Comparison of ENCODE assay signal across 1 cellular context in the genomic region with DNA sequence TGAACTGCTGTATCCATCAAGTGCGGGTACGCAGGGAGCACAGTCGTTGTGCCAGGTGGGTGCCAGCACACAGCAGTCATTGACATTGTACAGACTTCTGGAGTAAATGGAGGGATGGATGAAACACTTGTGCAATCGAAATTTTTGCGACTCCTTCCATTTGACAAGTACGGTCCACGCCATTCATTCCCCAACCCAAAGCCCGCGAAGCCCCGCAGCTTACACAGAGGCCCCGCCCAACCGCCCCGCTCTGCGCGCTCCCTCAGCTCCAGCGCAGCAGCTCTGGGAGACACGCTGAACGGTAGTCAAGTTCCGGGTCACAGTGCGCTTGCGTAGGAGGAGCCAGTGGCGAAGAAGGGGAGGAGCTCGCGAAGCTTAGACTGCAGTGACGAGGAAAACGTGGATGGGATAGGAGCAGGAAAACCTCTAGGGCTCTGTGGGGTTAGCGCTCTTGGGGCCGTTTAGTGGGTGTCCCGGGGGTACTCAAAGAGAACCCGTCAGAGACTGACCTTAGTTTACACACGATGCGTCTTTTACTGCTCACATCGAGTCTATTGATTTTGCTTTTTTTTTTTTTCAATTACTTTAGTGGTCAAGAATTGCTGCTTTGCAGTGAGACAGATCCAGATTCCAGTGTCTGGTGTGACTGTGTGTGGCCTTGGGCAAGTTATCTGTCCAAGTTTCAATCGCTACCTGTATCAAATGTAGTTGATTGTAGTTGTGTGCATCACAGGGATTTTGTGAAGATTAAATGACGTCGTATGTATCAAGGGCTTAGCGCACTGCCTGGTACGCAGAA.
TF ChIP-seq lines count a peak whose summit lies in the region.

No MANE protein-coding gene starts in this region.

TF ChIP-seq in HEK293, 187 proteins besides CTCF, POLR2A, EP300 and RAD21 (continued from another document and continues in another):
- TF ChIP-seq, protein P1, sequence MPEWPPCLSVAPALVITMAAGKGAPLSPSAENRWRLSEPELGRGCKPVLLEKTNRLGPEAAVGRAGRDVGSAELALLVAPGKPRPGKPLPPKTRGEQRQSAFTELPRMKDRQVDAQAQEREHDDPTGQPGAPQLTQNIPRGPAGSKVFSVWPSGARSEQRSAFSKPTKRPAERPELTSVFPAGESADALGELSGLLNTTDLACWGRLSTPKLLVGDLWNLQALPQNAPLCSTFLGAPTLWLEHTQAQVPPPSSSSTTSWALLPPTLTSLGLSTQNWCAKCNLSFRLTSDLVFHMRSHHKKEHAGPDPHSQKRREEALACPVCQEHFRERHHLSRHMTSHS (tag by site-specific recombination; IDR thresholded peaks at IDR 0.05), result no peak
- TF ChIP-seq ZBTB7A (tag by site-specific recombination; IDR thresholded peaks at IDR 0.05; ENCODE audit: low read depth) (no peak), BCL11B (tag by site-specific recombination; IDR thresholded peaks at IDR 0.05; ENCODE audit: low read depth) (no peak), WT1 (tag by site-specific recombination; IDR thresholded peaks at IDR 0.05) (no peak), GFI1B (tag by site-specific recombination; IDR thresholded peaks at IDR 0.05) (no peak), ZNF660 (tag by site-specific recombination; IDR thresholded peaks at IDR 0.05) (no peak), ZNF658 (tag by site-specific recombination; IDR thresholded peaks at IDR 0.05) (no peak), ZNF248 (tag by site-specific recombination; IDR thresholded peaks at IDR 0.05) (no peak), KLF1 (tag by site-specific recombination; IDR thresholded peaks at IDR 0.05) (no peak; the same call in 1 of the 2 replicates), ZNF621 (tag by site-specific recombination; IDR thresholded peaks at IDR 0.05) (no peak), ZNF768 (tag by site-specific recombination; IDR thresholded peaks at IDR 0.05) (no peak), GLI2 (tag by site-specific recombination; IDR thresholded peaks at IDR 0.05; ENCODE audit: borderline replicate concordance, low read depth) (no peak), ZNF426 (tag by site-specific recombination; IDR thresholded peaks at IDR 0.05) (no peak), ZFP41 (tag by site-specific recombination; IDR thresholded peaks at IDR 0.05; ENCODE audit: borderline replicate concordance) (no peak), HOXC10 (CRISPR knock-in tag; IDR thresholded peaks at IDR 0.05) (no peak), ZNF529 (tag by site-specific recombination; IDR thresholded peaks at IDR 0.05; ENCODE audit: insufficient replicate concordance) (no peak), ZNF610 (tag by site-specific recombination; IDR thresholded peaks at IDR 0.05; ENCODE audit: borderline replicate concordance) (no peak), BCL11A (tag by site-specific recombination; IDR thresholded peaks at IDR 0.05; ENCODE audit: low read depth) (no peak), ZNF155 (tag by site-specific recombination; IDR thresholded peaks at IDR 0.05) (no peak), ZNF514 (tag by site-specific recombination; IDR thresholded peaks at IDR 0.05) (no peak), ZNF16 (tag by site-specific recombination; IDR thresholded peaks at IDR 0.05; ENCODE audit: low read depth) (no peak), GLI4 (tag by site-specific recombination; IDR thresholded peaks at IDR 0.05) (no peak), ZNF391 (tag by site-specific recombination; IDR thresholded peaks at IDR 0.05; ENCODE audit: borderline replicate concordance, low read depth) (no peak), ZSCAN16 (tag by site-specific recombination; IDR thresholded peaks at IDR 0.05) (no peak), ZNF664 (tag by site-specific recombination; IDR thresholded peaks at IDR 0.05) (no peak), ZFHX2 (tag by site-specific recombination; conservative IDR thresholded peaks at IDR 0.05) (peak; percentile 35; the same call in 1 of the 2 replicates), ZNF202 (tag by site-specific recombination; IDR thresholded peaks at IDR 0.05; ENCODE audit: borderline replicate concordance) (no peak), ZNF549 (tag by site-specific recombination; IDR thresholded peaks at IDR 0.05) (no peak), ZNF785 (tag by site-specific recombination; IDR thresholded peaks at IDR 0.05) (no peak), ZNF366 (tag by site-specific recombination; conservative IDR thresholded peaks at IDR 0.05) (peak; percentile 45; the same call in 1 of the 2 replicates), ZFP37 (tag by site-specific recombination; IDR thresholded peaks at IDR 0.05) (no peak), ZNF175 (tag by site-specific recombination; IDR thresholded peaks at IDR 0.05) (no peak), ZNF169 (tag by site-specific recombination; IDR thresholded peaks at IDR 0.05) (no peak), ZNF24 (tag by site-specific recombination; IDR thresholded peaks at IDR 0.05) (no peak), KLF7 (tag by site-specific recombination; IDR thresholded peaks at IDR 0.05; ENCODE audit: borderline replicate concordance) (no peak), HOXA7 (CRISPR knock-in tag; IDR thresholded peaks at IDR 0.05; ENCODE audit: borderline replicate concordance) (no peak), ZNF530 (tag by site-specific recombination; IDR thresholded peaks at IDR 0.05; ENCODE audit: low read depth) (no peak), ZBTB1 (tag by site-specific recombination; IDR thresholded peaks at IDR 0.05) (no peak), OSR2 (tag by site-specific recombination; IDR thresholded peaks at IDR 0.05) (peak; percentile 46; the same call in 1 of the 2 replicates)
- TF ChIP-seq, protein P2, sequence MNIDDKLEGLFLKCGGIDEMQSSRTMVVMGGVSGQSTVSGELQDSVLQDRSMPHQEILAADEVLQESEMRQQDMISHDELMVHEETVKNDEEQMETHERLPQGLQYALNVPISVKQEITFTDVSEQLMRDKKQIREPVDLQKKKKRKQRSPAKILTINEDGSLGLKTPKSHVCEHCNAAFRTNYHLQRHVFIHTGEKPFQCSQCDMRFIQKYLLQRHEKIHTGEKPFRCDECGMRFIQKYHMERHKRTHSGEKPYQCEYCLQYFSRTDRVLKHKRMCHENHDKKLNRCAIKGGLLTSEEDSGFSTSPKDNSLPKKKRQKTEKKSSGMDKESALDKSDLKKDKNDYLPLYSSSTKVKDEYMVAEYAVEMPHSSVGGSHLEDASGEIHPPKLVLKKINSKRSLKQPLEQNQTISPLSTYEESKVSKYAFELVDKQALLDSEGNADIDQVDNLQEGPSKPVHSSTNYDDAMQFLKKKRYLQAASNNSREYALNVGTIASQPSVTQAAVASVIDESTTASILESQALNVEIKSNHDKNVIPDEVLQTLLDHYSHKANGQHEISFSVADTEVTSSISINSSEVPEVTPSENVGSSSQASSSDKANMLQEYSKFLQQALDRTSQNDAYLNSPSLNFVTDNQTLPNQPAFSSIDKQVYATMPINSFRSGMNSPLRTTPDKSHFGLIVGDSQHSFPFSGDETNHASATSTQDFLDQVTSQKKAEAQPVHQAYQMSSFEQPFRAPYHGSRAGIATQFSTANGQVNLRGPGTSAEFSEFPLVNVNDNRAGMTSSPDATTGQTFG (tag by site-specific recombination; IDR thresholded peaks at IDR 0.05; ENCODE audit: borderline replicate concordance), result no peak
- TF ChIP-seq, protein P3, sequence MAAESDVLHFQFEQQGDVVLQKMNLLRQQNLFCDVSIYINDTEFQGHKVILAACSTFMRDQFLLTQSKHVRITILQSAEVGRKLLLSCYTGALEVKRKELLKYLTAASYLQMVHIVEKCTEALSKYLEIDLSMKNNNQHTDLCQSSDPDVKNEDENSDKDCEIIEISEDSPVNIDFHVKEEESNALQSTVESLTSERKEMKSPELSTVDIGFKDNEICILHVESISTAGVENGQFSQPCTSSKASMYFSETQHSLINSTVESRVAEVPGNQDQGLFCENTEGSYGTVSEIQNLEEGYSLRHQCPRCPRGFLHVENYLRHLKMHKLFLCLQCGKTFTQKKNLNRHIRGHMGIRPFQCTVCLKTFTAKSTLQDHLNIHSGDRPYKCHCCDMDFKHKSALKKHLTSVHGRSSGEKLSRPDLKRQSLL (tag by site-specific recombination; IDR thresholded peaks at IDR 0.05), result peak; percentile 99
- TF ChIP-seq, protein P4, sequence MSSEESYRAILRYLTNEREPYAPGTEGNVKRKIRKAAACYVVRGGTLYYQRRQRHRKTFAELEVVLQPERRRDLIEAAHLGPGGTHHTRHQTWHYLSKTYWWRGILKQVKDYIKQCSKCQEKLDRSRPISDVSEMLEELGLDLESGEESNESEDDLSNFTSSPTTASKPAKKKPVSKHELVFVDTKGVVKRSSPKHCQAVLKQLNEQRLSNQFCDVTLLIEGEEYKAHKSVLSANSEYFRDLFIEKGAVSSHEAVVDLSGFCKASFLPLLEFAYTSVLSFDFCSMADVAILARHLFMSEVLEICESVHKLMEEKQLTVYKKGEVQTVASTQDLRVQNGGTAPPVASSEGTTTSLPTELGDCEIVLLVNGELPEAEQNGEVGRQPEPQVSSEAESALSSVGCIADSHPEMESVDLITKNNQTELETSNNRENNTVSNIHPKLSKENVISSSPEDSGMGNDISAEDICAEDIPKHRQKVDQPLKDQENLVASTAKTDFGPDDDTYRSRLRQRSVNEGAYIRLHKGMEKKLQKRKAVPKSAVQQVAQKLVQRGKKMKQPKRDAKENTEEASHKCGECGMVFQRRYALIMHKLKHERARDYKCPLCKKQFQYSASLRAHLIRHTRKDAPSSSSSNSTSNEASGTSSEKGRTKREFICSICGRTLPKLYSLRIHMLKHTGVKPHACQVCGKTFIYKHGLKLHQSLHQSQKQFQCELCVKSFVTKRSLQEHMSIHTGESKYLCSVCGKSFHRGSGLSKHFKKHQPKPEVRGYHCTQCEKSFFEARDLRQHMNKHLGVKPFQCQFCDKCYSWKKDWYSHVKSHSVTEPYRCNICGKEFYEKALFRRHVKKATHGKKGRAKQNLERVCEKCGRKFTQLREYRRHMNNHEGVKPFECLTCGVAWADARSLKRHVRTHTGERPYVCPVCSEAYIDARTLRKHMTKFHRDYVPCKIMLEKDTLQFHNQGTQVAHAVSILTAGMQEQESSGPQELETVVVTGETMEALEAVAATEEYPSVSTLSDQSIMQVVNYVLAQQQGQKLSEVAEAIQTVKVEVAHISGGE (tag by site-specific recombination; conservative IDR thresholded peaks at IDR 0.05; ENCODE audit: low read depth), result no peak
- TF ChIP-seq, protein P5, sequence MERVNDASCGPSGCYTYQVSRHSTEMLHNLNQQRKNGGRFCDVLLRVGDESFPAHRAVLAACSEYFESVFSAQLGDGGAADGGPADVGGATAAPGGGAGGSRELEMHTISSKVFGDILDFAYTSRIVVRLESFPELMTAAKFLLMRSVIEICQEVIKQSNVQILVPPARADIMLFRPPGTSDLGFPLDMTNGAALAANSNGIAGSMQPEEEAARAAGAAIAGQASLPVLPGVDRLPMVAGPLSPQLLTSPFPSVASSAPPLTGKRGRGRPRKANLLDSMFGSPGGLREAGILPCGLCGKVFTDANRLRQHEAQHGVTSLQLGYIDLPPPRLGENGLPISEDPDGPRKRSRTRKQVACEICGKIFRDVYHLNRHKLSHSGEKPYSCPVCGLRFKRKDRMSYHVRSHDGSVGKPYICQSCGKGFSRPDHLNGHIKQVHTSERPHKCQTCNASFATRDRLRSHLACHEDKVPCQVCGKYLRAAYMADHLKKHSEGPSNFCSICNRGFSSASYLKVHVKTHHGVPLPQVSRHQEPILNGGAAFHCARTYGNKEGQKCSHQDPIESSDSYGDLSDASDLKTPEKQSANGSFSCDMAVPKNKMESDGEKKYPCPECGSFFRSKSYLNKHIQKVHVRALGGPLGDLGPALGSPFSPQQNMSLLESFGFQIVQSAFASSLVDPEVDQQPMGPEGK (tag by site-specific recombination; IDR thresholded peaks at IDR 0.05), result peak; percentile 30; the same call in 1 of the 2 replicates
- TF ChIP-seq, protein P6, sequence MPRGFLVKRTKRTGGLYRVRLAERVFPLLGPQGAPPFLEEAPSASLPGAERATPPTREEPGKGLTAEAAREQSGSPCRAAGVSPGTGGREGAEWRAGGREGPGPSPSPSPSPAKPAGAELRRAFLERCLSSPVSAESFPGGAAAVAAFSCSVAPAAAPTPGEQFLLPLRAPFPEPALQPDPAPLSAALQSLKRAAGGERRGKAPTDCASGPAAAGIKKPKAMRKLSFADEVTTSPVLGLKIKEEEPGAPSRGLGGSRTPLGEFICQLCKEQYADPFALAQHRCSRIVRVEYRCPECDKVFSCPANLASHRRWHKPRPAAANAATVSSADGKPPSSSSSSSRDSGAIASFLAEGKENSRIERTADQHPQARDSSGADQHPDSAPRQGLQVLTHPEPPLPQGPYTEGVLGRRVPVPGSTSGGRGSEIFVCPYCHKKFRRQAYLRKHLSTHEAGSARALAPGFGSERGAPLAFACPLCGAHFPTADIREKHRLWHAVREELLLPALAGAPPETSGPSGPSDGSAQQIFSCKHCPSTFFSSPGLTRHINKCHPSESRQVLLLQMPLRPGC (tag by site-specific recombination; IDR thresholded peaks at IDR 0.05), result no peak
- TF ChIP-seq, protein P7, sequence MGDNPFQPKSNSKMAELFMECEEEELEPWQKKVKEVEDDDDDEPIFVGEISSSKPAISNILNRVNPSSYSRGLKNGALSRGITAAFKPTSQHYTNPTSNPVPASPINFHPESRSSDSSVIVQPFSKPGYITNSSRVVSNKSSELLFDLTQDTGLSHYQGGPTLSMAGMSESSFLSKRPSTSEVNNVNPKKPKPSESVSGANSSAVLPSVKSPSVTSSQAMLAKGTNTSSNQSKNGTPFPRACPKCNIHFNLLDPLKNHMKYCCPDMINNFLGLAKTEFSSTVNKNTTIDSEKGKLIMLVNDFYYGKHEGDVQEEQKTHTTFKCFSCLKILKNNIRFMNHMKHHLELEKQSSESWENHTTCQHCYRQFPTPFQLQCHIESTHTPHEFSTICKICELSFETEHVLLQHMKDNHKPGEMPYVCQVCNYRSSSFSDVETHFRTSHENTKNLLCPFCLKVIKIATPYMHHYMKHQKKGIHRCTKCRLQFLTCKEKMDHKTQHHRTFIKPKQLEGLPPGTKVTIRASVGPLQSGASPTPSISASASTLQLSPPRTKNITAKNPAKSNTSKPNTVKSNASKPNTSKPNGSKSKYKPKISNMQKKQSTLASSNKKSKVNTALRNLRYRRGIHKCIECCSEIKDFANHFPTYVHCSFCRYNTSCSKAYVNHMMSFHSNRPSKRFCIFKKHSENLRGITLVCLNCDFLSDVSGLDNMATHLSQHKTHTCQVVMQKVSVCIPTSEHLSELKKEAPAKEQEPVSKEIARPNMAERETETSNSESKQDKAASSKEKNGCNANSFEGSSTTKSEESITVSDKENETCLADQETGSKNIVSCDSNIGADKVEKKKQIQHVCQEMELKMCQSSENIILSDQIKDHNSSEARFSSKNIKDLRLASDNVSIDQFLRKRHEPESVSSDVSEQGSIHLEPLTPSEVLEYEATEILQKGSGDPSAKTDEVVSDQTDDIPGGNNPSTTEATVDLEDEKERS (tag by site-specific recombination; IDR thresholded peaks at IDR 0.05), result no peak
- TF ChIP-seq, protein P8, sequence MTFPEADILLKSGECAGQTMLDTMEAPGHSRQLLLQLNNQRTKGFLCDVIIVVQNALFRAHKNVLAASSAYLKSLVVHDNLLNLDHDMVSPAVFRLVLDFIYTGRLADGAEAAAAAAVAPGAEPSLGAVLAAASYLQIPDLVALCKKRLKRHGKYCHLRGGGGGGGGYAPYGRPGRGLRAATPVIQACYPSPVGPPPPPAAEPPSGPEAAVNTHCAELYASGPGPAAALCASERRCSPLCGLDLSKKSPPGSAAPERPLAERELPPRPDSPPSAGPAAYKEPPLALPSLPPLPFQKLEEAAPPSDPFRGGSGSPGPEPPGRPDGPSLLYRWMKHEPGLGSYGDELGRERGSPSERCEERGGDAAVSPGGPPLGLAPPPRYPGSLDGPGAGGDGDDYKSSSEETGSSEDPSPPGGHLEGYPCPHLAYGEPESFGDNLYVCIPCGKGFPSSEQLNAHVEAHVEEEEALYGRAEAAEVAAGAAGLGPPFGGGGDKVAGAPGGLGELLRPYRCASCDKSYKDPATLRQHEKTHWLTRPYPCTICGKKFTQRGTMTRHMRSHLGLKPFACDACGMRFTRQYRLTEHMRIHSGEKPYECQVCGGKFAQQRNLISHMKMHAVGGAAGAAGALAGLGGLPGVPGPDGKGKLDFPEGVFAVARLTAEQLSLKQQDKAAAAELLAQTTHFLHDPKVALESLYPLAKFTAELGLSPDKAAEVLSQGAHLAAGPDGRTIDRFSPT (tag by site-specific recombination; IDR thresholded peaks at IDR 0.05), result no peak
